Comparison of ENCODE assay signal across 8 cellular contexts in the genomic region with DNA sequence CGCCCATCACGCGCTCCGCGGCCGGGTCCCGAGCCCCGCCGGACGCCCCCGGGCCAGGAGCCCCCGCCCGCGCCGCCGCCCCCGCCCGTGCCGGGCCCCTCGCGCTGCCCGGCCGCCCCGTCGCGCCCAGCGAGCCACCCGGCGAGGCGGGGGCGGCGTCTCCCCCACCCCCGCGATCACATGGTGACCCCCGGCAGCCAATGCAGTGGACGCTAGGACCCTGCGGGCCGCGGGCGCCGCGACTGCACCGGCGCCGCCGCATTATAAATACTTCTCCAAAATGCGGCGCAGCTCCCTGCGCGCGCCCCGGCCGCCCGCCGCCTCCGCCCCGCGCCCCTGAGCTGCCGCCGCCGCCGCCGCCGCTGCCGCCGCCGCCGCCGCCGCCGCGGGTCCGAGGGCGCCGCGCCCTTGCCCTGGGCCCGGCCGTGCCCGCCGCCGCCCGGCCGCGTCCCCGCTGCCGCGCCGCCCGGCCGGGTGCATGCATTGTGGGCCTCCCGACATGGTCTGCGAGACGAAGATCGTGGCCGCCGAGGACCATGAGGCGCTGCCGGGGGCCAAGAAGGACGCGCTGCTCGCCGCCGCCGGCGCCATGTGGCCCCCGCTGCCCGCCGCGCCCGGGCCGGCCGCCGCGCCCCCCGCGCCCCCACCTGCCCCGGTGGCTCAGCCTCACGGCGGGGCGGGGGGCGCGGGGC. TPM values are rescaled to one million over a fixed set of nuclear protein-coding genes. Genes with fewer than 3 reads are reported as not detected.
DNase-seq lines count a peak whose midpoint lies in the region; ATAC-seq and TF ChIP-seq lines count a peak whose summit lies in the region.

A gene with protein sequence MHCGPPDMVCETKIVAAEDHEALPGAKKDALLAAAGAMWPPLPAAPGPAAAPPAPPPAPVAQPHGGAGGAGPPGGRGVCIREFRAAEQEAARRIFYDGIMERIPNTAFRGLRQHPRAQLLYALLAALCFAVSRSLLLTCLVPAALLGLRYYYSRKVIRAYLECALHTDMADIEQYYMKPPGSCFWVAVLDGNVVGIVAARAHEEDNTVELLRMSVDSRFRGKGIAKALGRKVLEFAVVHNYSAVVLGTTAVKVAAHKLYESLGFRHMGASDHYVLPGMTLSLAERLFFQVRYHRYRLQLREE (plus strand): TSS at position 294 of the 692 bp plus-strand sequence. CDS start 185 bp downstream, at position 479.

- WGBS in lung, 2 donors, result 0 to 1% methylated on average over 16 to 122 of the region's 122 CpGs

- no peaks in the 10 kb centered on the region for H3K36me3 Mint-ChIP-seq in activated T-cell treated with anti-CD3 and anti-CD28 coated beads, Interleukin-2, amount 50 U/mL, for 72 hours (ENCODE audit: insufficient read depth in 2 of 2)

- H3K4me3 ChIP-seq in lung, result peak within 1 kb of the TSS; percentile 33
- peak within 1 kb of the TSS; percentile 31 to 50 for H3K4me3 ChIP-seq in tibial artery

- ATAC-seq in activated T-cell treated with anti-CD3 and anti-CD28 coated beads, Interleukin-2, amount 50 U/mL, for 72 hours (replicated peaks in 1 of 2), result peak; percentile 66 to 70
- ATAC-seq in lung (ENCODE audit: insufficient read depth, low FRiP score) (no peak), HG03175 (IDR thresholded peaks at IDR 0.05; ENCODE audit: unreplicated experiment) (no peak)

- no peak within 1 kb of the TSS for H3K27ac Mint-ChIP-seq in activated T-cell treated with anti-CD3 and anti-CD28 coated beads, Interleukin-2, amount 50 U/mL, for 72 hours

- H3K27me3 Mint-ChIP-seq in activated T-cell treated with anti-CD3 and anti-CD28 coated beads, Interleukin-2, amount 50 U/mL, for 72 hours (ENCODE audit: low read depth), result peaks cover 31% of the 10 kb centered on the region

- intact Hi-C loops in tibial artery (cut with DNase I; ENCODE audit: low total_unique reads), result no loop called here

- H3K4me1 ChIP-seq in lung (ENCODE audit: control insufficient read depth in 2 of 2, insufficient read depth in 2 of 2, low read length in 2 of 2) (peaks cover 0 to 12% of the 10 kb centered on the region in 2 donors), tibial artery (peaks cover 0 to 24% (median 15%) of the 10 kb centered on the region in 4 donors)

- H3K4me3 Mint-ChIP-seq in activated T-cell treated with anti-CD3 and anti-CD28 coated beads, Interleukin-2, amount 50 U/mL, for 72 hours, result peak within 1 kb of the TSS in 1 of 2 donors; percentile 36

- no peak within 1 kb of the TSS for H3K27ac ChIP-seq in lung (ENCODE audit: low read depth in 1 of 2, low read length in 1 of 2)
- no peak within 1 kb of the TSS for H3K27ac ChIP-seq in tibial artery

- no peaks in the 10 kb centered on the region for H3K4me1 Mint-ChIP-seq in activated T-cell treated with anti-CD3 and anti-CD28 coated beads, Interleukin-2, amount 50 U/mL, for 72 hours (ENCODE audit: low read depth)

- H3K9me3 ChIP-seq in lung (ENCODE audit: control insufficient read depth in 2 of 2, insufficient read depth in 1 of 2, low read length in 1 of 2) (no peaks in the 10 kb centered on the region), tibial artery (no peaks in the 10 kb centered on the region)

- no peak for TF ChIP-seq CTCF in lung (IDR thresholded peaks at IDR 0.05; ENCODE audit: control extremely low read depth, extremely low read depth)
- no peak for TF ChIP-seq CTCF in tibial artery (IDR thresholded peaks at IDR 0.05)

- H3K27me3 ChIP-seq in lung (ENCODE audit: control insufficient read depth, insufficient read depth) (peaks cover 26% of the 10 kb centered on the region), tibial artery (peaks cover 0 to 72% of the 10 kb centered on the region in 2 donors)

- no peaks in the 10 kb centered on the region for H3K36me3 ChIP-seq in lung (ENCODE audit: control insufficient read depth in 2 of 2, insufficient read depth in 2 of 2, low read length in 2 of 2)
- no peaks in the 10 kb centered on the region for H3K36me3 ChIP-seq in tibial artery

- peak; percentile 39 to 41 for DNase-seq in activated T-cell treated with anti-CD3 and anti-CD28 coated beads, Interleukin-2, amount 50 U/mL, for 72 hours
- no peak for DNase-seq in activated T-cell treated with anti-CD3 and anti-CD28 coated beads, Interleukin-2, amount 50 U/mL, for 48 hours
- DNase-seq in NOMO-1 (lab: John Stamatoyannopoulos, UW; ENCODE audit: unreplicated experiment in 2 of 2), result peak; percentile 52 to 70
- DNase-seq in cerebellum (ENCODE audit: low spot score), result peak; percentile 89
- DNase-seq in lung (ENCODE audit: low spot score), result no peak
- DNase-seq in tibial artery, result no peak
- no peak for DNase-seq in activated CD4-positive, CD25-positive, alpha-beta regulatory T cell treated with anti-CD3 and anti-CD28 coated beads, Interleukin-2, amount 50 U/mL, for 72 hours

- no peaks in the 10 kb centered on the region for H3K9me3 Mint-ChIP-seq in activated T-cell treated with anti-CD3 and anti-CD28 coated beads, Interleukin-2, amount 50 U/mL, for 72 hours

RNA-seq across cellular contexts. Expression of the gene that starts here (rescaled TPM):
- 1 to 10 TPM in 1 of 2 donors, under 1 TPM in 1; 0.51 to 1.5 TPM for total RNA-seq in activated T-cell treated with anti-CD3 and anti-CD28 coated beads, Interleukin-2, amount 50 U/mL, for 72 hours
- total RNA-seq in cerebellum, result 9.2 TPM
- under 1 TPM; 0.28 to 0.46 TPM for total RNA-seq in lung
- polyA plus RNA-seq in lung, result under 1 TPM; 0.05 to 0.06 TPM

Comparison
In these comparisons a context has a peak if more than half of its experiments do, and no peak if none do; other contexts are left out.
1. DNase-seq: peak in activated T-cell treated with anti-CD3 and anti-CD28 coated beads, Interleukin-2, amount 50 U/mL, for 72 hours (2 of 2), NOMO-1 (2 of 2) and cerebellum (single experiment); none in activated T-cell treated with anti-CD3 and anti-CD28 coated beads, Interleukin-2, amount 50 U/mL, for 48 hours (0 of 2), lung (single experiment), tibial artery (0 of 2) and activated CD4-positive, CD25-positive, alpha-beta regulatory T cell treated with anti-CD3 and anti-CD28 coated beads, Interleukin-2, amount 50 U/mL, for 72 hours (single experiment).
2. ATAC-seq: peak in activated T-cell treated with anti-CD3 and anti-CD28 coated beads, Interleukin-2, amount 50 U/mL, for 72 hours (2 of 2); none in lung (single experiment) and HG03175 (single experiment).